In genomic region chr4:153166971-153167501, GRCh38 we compare ENCODE assay signal across 16 cellular contexts. TPM values are rescaled to one million over a fixed set of nuclear protein-coding genes. Genes with fewer than 3 reads are reported as not detected.
DNase-seq lines count a peak whose midpoint lies in the region; FAIRE-seq and TF ChIP-seq lines count a peak whose summit lies in the region.
"Had no signal": no experiment of that assay in that cellular context is flagged by ENCODE, and none has a peak within 500 bp of the region (broad histone marks: within the 10 kb centered on the region; RNA-seq: fewer than 3 reads in every experiment).

No MANE protein-coding gene starts in this region.

- TF ChIP-seq CTCF in AG10803 (conservative IDR thresholded peaks at IDR 0.05; ENCODE audit: low read length) (no peak), H1 (IDR thresholded peaks at IDR 0.05; ENCODE audit: control extremely low read depth in 1 of 3, insufficient read depth in 1 of 3, low read depth in 1 of 3, low read length in 3 of 3) (no peak)

- TF ChIP-seq EP300 in H1 (IDR thresholded peaks at IDR 0.05; ENCODE audit: borderline replicate concordance in 1 of 2, low read depth in 2 of 2, low read length in 2 of 2), result no peak

- DNase-seq in AG10803 (ENCODE audit: low read depth), result peak; percentile 78
- peak; percentile 53 to 74 for DNase-seq in SJCRH30
- no peak for DNase-seq in H1 (ENCODE audit: low read depth in 1 of 2, low spot score in 2 of 2)
- peak; percentile 87 for DNase-seq in medulla oblongata (ENCODE audit: extremely low spot score)
- no peak for DNase-seq in NCI-H82 (lab: John Stamatoyannopoulos, UW)
- DNase-seq in NCI-H1417 treated with DMSO at 0.1 percent for 48 hours (lab: John Stamatoyannopoulos, UW), result no peak
- no peak for DNase-seq in activated CD8-positive, alpha-beta memory T cell treated with anti-CD3 and anti-CD28 coated beads for 24 hours
- no peak for DNase-seq in HEK293T (ENCODE audit: extremely low spot score)
- DNase-seq: activated naive CD4-positive, alpha-beta T cell treated with anti-CD3 and anti-CD28 coated beads, Interleukin-2, amount 10 ng/mL, durations not matched to agents 7 days and 5 days; DMS53; NCI-H2171; occipital lobe; stimulated activated CD4-positive, alpha-beta T cell treated with anti-CD3 and anti-CD28 coated beads, Interleukin-12 subunit alpha, Interleukin-12 subunit beta, amount 100 ng/mL, for 4 hours had no signal

- no peak overlapping the region for H2BK12ac ChIP-seq in H1 (ENCODE audit: low read depth, low read length)

- no peaks in the 10 kb centered on the region for H3K79me2 ChIP-seq in H1 (ENCODE audit: control insufficient read depth in 1 of 2, insufficient read depth in 2 of 2, low read length in 2 of 2)

- no peak overlapping the region for H4K5ac ChIP-seq in H1 (ENCODE audit: insufficient read length, low read depth, low read length)

- H3K27ac ChIP-seq in SJCRH30, result peak overlapping the region; percentile 69
- no peak overlapping the region for H3K27ac ChIP-seq in H1 (ENCODE audit: low read depth, low read length)
- H3K27ac ChIP-seq: HL-60, thoracic aorta, VCaP had no signal

- CTCF ChIA-PET in H1 (lab: Charles Lee; ENCODE audit: partially characterized antibody) (no interaction called here), HEK293T (lab: Yijun Ruan, JAX) (no interaction called here)

- WGBS in H1 (ENCODE audit: extremely low coverage in 1 of 2, insufficient coverage in 1 of 2, insufficient read length in 1 of 2, insufficient replicate concordance in 2 of 2, low coverage in 1 of 2, low lambda C conversion rate in 2 of 2, missing lambda C conversion rate in 1 of 2), 2 experiments, result 84% methylated on average over 4 of the region's 4 CpGs; no CpG with 5 or more reads in 1 of the 2 experiments

- H2BK5ac ChIP-seq in H1 (ENCODE audit: low read depth, low read length), result no peak overlapping the region

- no peak overlapping the region for H3K23ac ChIP-seq in H1 (ENCODE audit: insufficient read length)

- H2AFZ ChIP-seq in H1 (ENCODE audit: low read length), result no peak overlapping the region

- H2BK20ac ChIP-seq in H1 (ENCODE audit: low read length), result no peak overlapping the region

- H3K36me3 ChIP-seq in SJCRH30 (no peaks in the 10 kb centered on the region; the same call in 1 of the 2 replicates), H1 (ENCODE audit: control insufficient read depth in 2 of 4, insufficient read depth in 4 of 4, low read length in 3 of 4) (no peaks in the 10 kb centered on the region)
- H3K36me3 ChIP-seq: thoracic aorta had no signal

- no peak overlapping the region for H3K14ac ChIP-seq in H1 (ENCODE audit: insufficient read length)

- no peak for TF ChIP-seq POLR2A in H1 (IDR thresholded peaks at IDR 0.05; ENCODE audit: control extremely low read depth in 1 of 2, low read depth in 2 of 2, low read length in 2 of 2)

- POLR2A ChIA-PET in H1 (lab: Charles Lee; ENCODE audit: partially characterized antibody) (no interaction called here), HEK293T (lab: Yijun Ruan, JAX) (no interaction called here)

- H3K9me3 ChIP-seq in SJCRH30 (replicated peaks) (no peaks in the 10 kb centered on the region), H1 (ENCODE audit: insufficient read depth in 2 of 2, low read depth in 1 of 2, low read length in 1 of 2) (no peaks in the 10 kb centered on the region)
- H3K9me3 ChIP-seq: thoracic aorta had no signal

- H3K23me2 ChIP-seq in H1 (ENCODE audit: low read depth, low read length), result no peaks in the 10 kb centered on the region

- no peak overlapping the region for H3K4ac ChIP-seq in H1 (replicated peaks; ENCODE audit: insufficient read length, low read depth, low read length)

- no peak for FAIRE-seq in H1 (lab: Jason Lieb, UNC)

- H3K79me1 ChIP-seq in H1 (ENCODE audit: low read depth, low read length), result no peaks in the 10 kb centered on the region

- H4K91ac ChIP-seq in H1 (replicated peaks; ENCODE audit: insufficient read length, low read length), result no peak overlapping the region

- H3K4me1 ChIP-seq in SJCRH30 (peaks cover 23% of the 10 kb centered on the region), H1 (replicated peaks in 1 of 4; ENCODE audit: control insufficient read depth in 3 of 4, insufficient read depth in 4 of 4, low read length in 3 of 4) (no peaks in the 10 kb centered on the region)

- no peak overlapping the region for H2BK15ac ChIP-seq in H1 (ENCODE audit: low read length)

- H3K27me3 ChIP-seq in SJCRH30 (no peaks in the 10 kb centered on the region), H1 (replicated peaks in 1 of 4; ENCODE audit: control insufficient read depth in 3 of 4, extremely low read depth in 1 of 4, insufficient read depth in 3 of 4, low read length in 3 of 4) (peaks cover 0 to 1% (median 0%) of the 10 kb centered on the region in 4 experiments; a peak in 2 of 7 replicates)

- H3K9ac ChIP-seq in H1 (replicated peaks in 1 of 4; ENCODE audit: extremely low read depth in 1 of 4, low read depth in 3 of 4, low read length in 3 of 4), result no peak overlapping the region

- H3K56ac ChIP-seq in H1 (replicated peaks; ENCODE audit: insufficient read length, low read depth, low read length), result no peak overlapping the region

- H4K8ac ChIP-seq in H1 (ENCODE audit: extremely low read depth, insufficient read depth, low read length), result no peak overlapping the region

- no peak overlapping the region for H3K4me3 ChIP-seq in AG10803 (ENCODE audit: low read length)
- H3K4me3 ChIP-seq in SJCRH30, result no peak overlapping the region
- no peak overlapping the region for H3K4me3 ChIP-seq in H1 (ENCODE audit: extremely low read depth in 1 of 4, insufficient read depth in 2 of 4, low read depth in 3 of 4, low read length in 4 of 4)
- H3K4me3 ChIP-seq: thoracic aorta had no signal

- H3K4me2 ChIP-seq in H1 (ENCODE audit: insufficient read depth in 1 of 2, low read depth in 2 of 2, low read length in 2 of 2), result no peak overlapping the region

- TF ChIP-seq RAD21 in H1 (IDR thresholded peaks at IDR 0.05 in 1 of 2, conservative IDR thresholded peaks at IDR 0.05 in 1 of 2; ENCODE audit: low read depth in 2 of 2, low read length in 2 of 2), result no peak

- H2BK120ac ChIP-seq in H1 (replicated peaks; ENCODE audit: low read depth, low read length), result no peak overlapping the region

- H4K20me1 ChIP-seq in H1 (replicated peaks in 1 of 2; ENCODE audit: control insufficient read depth in 1 of 2, insufficient read depth in 2 of 2, low read length in 2 of 2), result no peaks in the 10 kb centered on the region

- no peak overlapping the region for H2AK5ac ChIP-seq in H1 (ENCODE audit: low read depth, low read length)

- no peak overlapping the region for H3K18ac ChIP-seq in H1 (ENCODE audit: extremely low read depth, low read length)

TF ChIP-seq in H1, 55 proteins besides CTCF, POLR2A, EP300 and RAD21:
- TF ChIP-seq TCF12 (IDR thresholded peaks at IDR 0.05; ENCODE audit: low read depth, low read length) (no peak), CEBPB (IDR thresholded peaks at IDR 0.05; ENCODE audit: low read depth, low read length) (peak; percentile 69; the same call in 1 of the 2 replicates)

TF ChIP-seq in HEK293T, 16 proteins besides CTCF, POLR2A, EP300 and RAD21:
- TF ChIP-seq FOXA1 (IDR thresholded peaks at IDR 0.05), result no peak
- TF ChIP-seq NFRKB (IDR thresholded peaks at IDR 0.05), result no peak
- TF ChIP-seq FOXM1 (IDR thresholded peaks at IDR 0.05; ENCODE audit: borderline replicate concordance), result no peak
- TF ChIP-seq TARDBP (IDR thresholded peaks at IDR 0.05), result no peak
- TF ChIP-seq LEF1 (IDR thresholded peaks at IDR 0.05; ENCODE audit: borderline replicate concordance), result no peak
- TF ChIP-seq ELF4 (IDR thresholded peaks at IDR 0.05), result no peak
- no peak for TF ChIP-seq SUZ12 (IDR thresholded peaks at IDR 0.05)
- no peak for TF ChIP-seq SP1 (IDR thresholded peaks at IDR 0.05)
- TF ChIP-seq FOXK2 (IDR thresholded peaks at IDR 0.05), result no peak
- TF ChIP-seq CTBP1 (IDR thresholded peaks at IDR 0.05; ENCODE audit: borderline replicate concordance), result no peak

RNA-seq across cellular contexts. Expression of gene TRIM2, which starts 37.2 kb away (rescaled TPM):
- total RNA-seq in SJCRH30 (2014; rRNA removed; shearing (Covaris generic)), result 26.0 and 30.8 TPM in 2 replicates
- 58.1 and 59.8 TPM in 2 replicates for total RNA-seq in H1 (2021; fragmentation: NEBNext Ultra II Directional; extraction: Animal tissue kit (Norgen Biotek cat#: 25700))
- polyA plus RNA-seq in H1 (2011; rRNA removed), result 30.8 and 34.0 TPM in 2 replicates
- polyA plus RNA-seq in H1 (2011; cell fraction: cytosol; rRNA removed), result 30.1 TPM
- 51.4 TPM for polyA plus RNA-seq in H1 (2011; cell fraction: nucleus; rRNA removed)
- 25.9 to 40.1 TPM (median 35.7 TPM) in 4 replicates for polyA plus RNA-seq in H1 (2012, experiment 1 of 2)
- 7.1 TPM for polyA plus RNA-seq in H1 (2012, experiment 2 of 2)
- 20.5 TPM for polyA plus RNA-seq in H1 (2013, experiment 1 of 2)
- polyA plus RNA-seq in H1 (2013, experiment 2 of 2), result 17.9 TPM
- 196 and 248 TPM in 2 replicates for polyA minus RNA-seq in H1 (2011; rRNA and poly(A)+ RNA removed)
- 78.7 TPM for polyA minus RNA-seq in H1 (2011; cell fraction: cytosol; rRNA and poly(A)+ RNA removed)
- polyA minus RNA-seq in H1 (2011; cell fraction: nucleus; rRNA and poly(A)+ RNA removed), result 117 TPM

Comparison
In these comparisons a context has a peak if more than half of its experiments do, and no peak if none do; other contexts are left out.
1. DNase-seq: peak in AG10803 (single experiment), SJCRH30 (2 of 2) and medulla oblongata (single experiment); none in H1 (0 of 2), NCI-H82 (single experiment), NCI-H1417 treated with DMSO at 0.1 percent for 48 hours (single experiment), activated CD8-positive, alpha-beta memory T cell treated with anti-CD3 and anti-CD28 coated beads for 24 hours (single experiment) and HEK293T (single experiment).